8 cellular contexts compared by ENCODE assay signal in the genomic region with DNA sequence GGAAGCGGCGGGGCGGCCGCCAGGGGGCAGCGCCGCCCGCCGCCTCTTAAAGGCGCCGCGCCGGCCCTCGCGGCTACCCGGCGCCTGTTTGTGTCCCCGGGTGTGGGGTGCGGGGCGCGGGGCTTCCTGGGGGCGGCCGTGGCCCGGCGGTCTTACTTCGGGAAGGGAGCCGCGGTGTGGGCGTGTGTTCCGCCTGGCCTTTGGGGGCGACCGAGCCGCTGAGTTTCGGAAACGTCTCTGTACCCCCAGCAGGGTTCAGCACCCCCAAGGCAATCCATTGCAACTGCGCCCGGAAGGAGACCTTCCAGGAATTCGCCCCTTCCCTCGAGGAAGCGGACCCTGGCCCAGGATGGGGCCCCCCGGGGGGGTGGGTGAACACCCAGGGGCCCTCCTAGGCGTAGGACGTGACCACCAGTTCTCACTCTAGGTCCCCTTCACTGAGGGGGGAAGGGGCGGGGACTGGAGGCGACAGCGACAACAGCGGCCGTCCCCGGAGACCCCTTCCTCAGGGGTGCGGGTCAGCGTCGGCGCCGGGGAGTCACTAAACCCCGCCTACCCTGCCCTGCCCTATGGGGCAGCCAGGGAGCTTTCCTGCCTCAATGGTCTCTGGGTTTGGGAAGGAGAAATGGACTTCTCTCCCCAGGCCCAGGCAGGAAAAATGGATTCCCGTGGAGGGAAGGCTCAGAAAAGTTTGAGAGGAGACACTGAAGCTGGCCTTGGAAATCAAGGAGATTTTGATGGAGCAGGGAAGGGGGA. TPM values are rescaled to one million over a fixed set of nuclear protein-coding genes. Genes with fewer than 3 reads are reported as not detected.
DNase-seq lines count a peak whose midpoint lies in the region; ATAC-seq and TF ChIP-seq lines count a peak whose summit lies in the region.

Gene ITPK1, minus strand, starts transcription at position 6 of the 756 bp plus-strand sequence. CDS start 762 bp downstream, outside the sequence.

- no peaks in the 10 kb centered on the region for H3K9me3 ChIP-seq in BE2C
- H3K9me3 ChIP-seq in transverse colon, result no peaks in the 10 kb centered on the region

- H3K4me1 ChIP-seq in BE2C (peaks cover 4% of the 10 kb centered on the region; the same call in 1 of the 2 replicates), transverse colon (peaks cover 4 to 29% (median 28%) of the 10 kb centered on the region in 4 donors)

- DNase-seq in BE2C (peak; percentile 72), OCI-M1 (lab: John Stamatoyannopoulos, UW) (peak; percentile 75), glomerular endothelial cell (ENCODE audit: extremely low read depth, low read depth, low spot score) (no peak), occipital lobe (lab: John Stamatoyannopoulos, UW) (no peak), transverse colon (peak; percentile 59)
- peak; percentile 33 for DNase-seq in activated gamma-delta T cell treated with anti-CD3 and anti-CD28 coated beads, Interleukin-2, amount 50 U/mL, for 16 hours (ENCODE audit: low read depth)

- H3K27me3 ChIP-seq in BE2C, result no peaks in the 10 kb centered on the region
- no peaks in the 10 kb centered on the region for H3K27me3 ChIP-seq in transverse colon

- TF ChIP-seq POLR2A in transverse colon (IDR thresholded peaks at IDR 0.05), result peak; percentile 8

- H3K27ac ChIP-seq in transverse colon, result peak within 1 kb of the TSS; percentile 96 to 100 (median 99)

- WGBS in transverse colon (ENCODE audit: low coverage in 1 of 2), 2 donors, result 0% methylated on average over 19 of the region's 55 CpGs; no CpG with 5 or more reads in 1 of the 2 donors

- peak within 1 kb of the TSS; percentile 92 for H3K4me3 ChIP-seq in BE2C (ENCODE audit: low read depth, low read length)
- H3K4me3 ChIP-seq in transverse colon, result peak within 1 kb of the TSS; percentile 90 to 93 (median 92)

- ATAC-seq in GM18907 (IDR thresholded peaks at IDR 0.05; ENCODE audit: unreplicated experiment), result peak; percentile 63
- peak; percentile 33 for ATAC-seq in HG03103 (IDR thresholded peaks at IDR 0.05; ENCODE audit: low read depth, unreplicated experiment)

- H3K36me3 ChIP-seq in BE2C (peaks cover 6% of the 10 kb centered on the region), transverse colon (no peaks in the 10 kb centered on the region)

- TF ChIP-seq EP300 in transverse colon (IDR thresholded peaks at IDR 0.05; ENCODE audit: low read depth), result no peak

- intact Hi-C loops in transverse colon (cut with DNase I; ENCODE audit: low total_unique reads), result loop anchor here (5.0 to 10.0 kb wide), 2 partner anchors 81 to 164 kb away; no protein-coding TSS in a partner anchor

- in situ Hi-C loops in transverse colon (cut with MboI; ENCODE audit: low pct_ligation_motif_present in 1 of 4, low pct_unique_long_range_greater_than_20kb in 1 of 4, low sequenced_read_pairs in 3 of 4), result no loop called here

- TF ChIP-seq CTCF in BE2C (IDR thresholded peaks at IDR 0.05; ENCODE audit: low read depth, low read length) (peak; percentile 9; the same call in 1 of the 2 replicates), transverse colon (IDR thresholded peaks at IDR 0.05) (peak; percentile 20 to 45 (median 25))

RNA-seq across cellular contexts. Expression of gene ITPK1, which starts in this region (rescaled TPM):
- 68.1 TPM for polyA plus RNA-seq in BE2C (2012; ENCODE audit: insufficient read depth, insufficient read length, low read depth)
- total RNA-seq in glomerular endothelial cell, result 23.3 and 36.3 TPM in 2 replicates
- total RNA-seq in occipital lobe, result 24.3 TPM
- 100 to 1,000 TPM in 3 of 4 donors, 10 to 100 TPM in 1; 64.8 to 235 (median 128) TPM for total RNA-seq in transverse colon

Comparison
In these comparisons a context has a peak if more than half of its experiments do, and no peak if none do; other contexts are left out.
1. DNase-seq: peak in BE2C (single experiment), OCI-M1 (single experiment), activated gamma-delta T cell treated with anti-CD3 and anti-CD28 coated beads, Interleukin-2, amount 50 U/mL, for 16 hours (single experiment) and transverse colon (single experiment); none in glomerular endothelial cell (single experiment) and occipital lobe (single experiment).